9 cellular contexts compared by ENCODE assay signal in the genomic region with DNA sequence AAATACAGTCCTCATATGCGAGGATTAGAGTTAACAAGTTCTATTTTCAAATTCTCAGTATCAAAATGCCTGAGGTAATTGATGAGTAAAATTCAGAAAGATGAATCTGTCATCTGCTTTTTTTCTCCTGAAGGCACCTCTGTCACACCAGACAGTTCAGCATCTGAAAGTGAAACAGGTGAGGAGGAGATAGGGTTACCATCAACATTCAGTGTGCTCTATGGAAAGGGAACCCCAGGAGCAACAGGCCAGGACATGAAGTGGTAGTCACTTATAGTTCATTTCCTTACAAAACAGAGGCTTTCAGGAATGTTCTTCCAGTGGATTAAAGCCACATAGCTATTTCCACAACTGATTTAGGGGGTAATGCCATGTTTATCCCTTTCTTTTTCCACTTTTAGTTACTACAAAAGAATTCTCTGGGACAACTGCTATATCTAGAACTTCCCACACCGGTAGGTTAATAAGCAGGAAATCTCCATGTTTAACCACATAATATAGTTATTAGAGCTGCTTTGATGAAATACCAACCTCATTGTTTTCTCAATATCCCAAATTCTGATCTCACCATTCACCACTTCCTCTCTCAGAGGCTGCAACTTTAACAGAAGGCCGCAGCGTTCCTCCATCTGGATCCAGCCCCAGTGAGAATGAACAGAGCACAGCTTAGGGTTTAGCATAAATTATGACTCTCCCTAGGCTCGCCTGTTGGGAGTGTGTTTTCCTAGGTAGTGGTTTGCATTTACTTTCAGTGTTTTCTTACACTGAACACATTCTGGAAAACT.
A peak's percentile ranks its signal among the peaks of the same experiment; 100 is the strongest.
DNase-seq lines count a peak whose midpoint lies in the region; ATAC-seq, FAIRE-seq and TF ChIP-seq lines count a peak whose summit lies in the region.
"Had no signal": no experiment of that assay in that cellular context is flagged by ENCODE, and none has a peak within 500 bp of the region (broad histone marks: within the 10 kb centered on the region; RNA-seq: fewer than 3 reads in every experiment).

No MANE protein-coding gene starts in this region.

- no peak for TF ChIP-seq POLR2A in H54 (IDR thresholded peaks at IDR 0.05; ENCODE audit: low read depth, low read length)

- FAIRE-seq in H54 (lab: Jason Lieb, UNC) = no peak

- POLR2A ChIA-PET in GM10248 (lab: Yijun Ruan, JAX) = no interaction called here

- intact Hi-C loops in left colon (cut with DNase I, micrococcal nuclease) = no loop called here

- ATAC-seq in GM21528 (IDR thresholded peaks at IDR 0.05; ENCODE audit: low FRiP score, unreplicated experiment) = peak; percentile 69
- ATAC-seq in HG03520 (IDR thresholded peaks at IDR 0.05; ENCODE audit: unreplicated experiment) = peak; percentile 81
- ATAC-seq in left colon = no peak
- ATAC-seq: CD8-positive, alpha-beta T cell had no signal

- no peak for TF ChIP-seq CTCF in GM10248 (IDR thresholded peaks at IDR 0.05; ENCODE audit: control extremely low read depth, extremely low read depth, low read depth, missing control alignments)
- no peak for TF ChIP-seq CTCF in astrocyte of the spinal cord (IDR thresholded peaks at IDR 0.05; ENCODE audit: low read depth, low read length)

- CTCF ChIA-PET in GM10248 (lab: Yijun Ruan, JAX) = interaction anchor here (0.7 to 1.3 kb wide), 4 partner anchors 17 to 106 kb away, joined by 3 to 7 read pairs (median 4); no protein-coding TSS in a partner anchor

- DNase-seq in GM10248 (ENCODE audit: extremely low spot score) (peak; percentile 10), astrocyte of the spinal cord (ENCODE audit: low read depth, low spot score) (peak; percentile 18), globus pallidus (ENCODE audit: low spot score) (no peak), left colon (no peak), H54 (ENCODE audit: insufficient read length, low spot score) (no peak), OCI-M2 (lab: John Stamatoyannopoulos, UW; ENCODE audit: unreplicated experiment) (no peak)
- DNase-seq: CD8-positive, alpha-beta T cell had no signal

- in situ Hi-C loops in astrocyte of the spinal cord (cut with HindIII; ENCODE audit: low sequenced_read_pairs) = no loop called here

- no peak overlapping the region for H3K4me3 ChIP-seq in astrocyte of the spinal cord (ENCODE audit: low read depth, low read length)

Comparison
In these comparisons a context has a peak if more than half of its experiments do, and no peak if none do; other contexts are left out.
1. DNase-seq: peak in GM10248 (single experiment) and astrocyte of the spinal cord (single experiment); none in globus pallidus (single experiment), left colon (0 of 2), H54 (single experiment) and OCI-M2 (single experiment).